Comparison of ENCODE assay signal across 1 cellular context in the genomic region with DNA sequence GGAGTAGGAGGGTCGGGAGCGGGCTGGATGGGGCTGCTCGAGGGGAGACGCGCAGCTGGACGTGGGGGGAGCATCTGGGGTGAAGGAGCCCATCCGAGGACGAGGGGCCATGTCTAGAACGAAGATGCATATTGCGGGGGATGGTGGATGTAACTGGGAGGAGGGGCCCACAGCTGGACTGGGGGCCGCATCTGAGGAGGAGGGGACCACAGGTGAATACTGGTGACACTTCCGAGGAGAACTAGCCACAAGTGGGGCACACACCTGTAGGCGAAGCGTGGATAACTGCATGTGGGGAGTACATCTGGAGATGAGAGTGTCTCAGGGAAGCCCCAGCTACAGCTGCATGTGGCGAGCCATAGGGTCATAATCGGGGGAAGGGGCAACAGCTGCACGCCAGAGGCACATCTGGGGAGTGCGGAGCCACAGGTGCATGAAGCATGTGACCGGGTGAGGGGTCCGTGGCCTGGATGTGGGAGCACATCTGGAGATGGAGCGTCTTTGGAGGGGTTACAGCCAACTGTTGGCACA.
TF ChIP-seq lines count a peak whose summit lies in the region.

No MANE protein-coding gene starts in this region.

TF ChIP-seq in HEK293, 187 proteins besides CTCF, POLR2A, EP300 and RAD21 (continued from another document):
- 0 out of 2 replicates have a peak, but pooled peaks have one; percentile 6 for TF ChIP-seq ZBTB11 (tag by site-specific recombination; conservative IDR thresholded peaks at IDR 0.05; ENCODE audit: low read depth)
- peak; percentile 5; the same call in 1 of the 2 replicates for TF ChIP-seq WT1 (tag by site-specific recombination; IDR thresholded peaks at IDR 0.05)
- peak; percentile 49; the same call in 1 of the 2 replicates for TF ChIP-seq ZNF169 (tag by site-specific recombination; IDR thresholded peaks at IDR 0.05)
- peak; percentile 33; the same call in 1 of the 2 replicates for TF ChIP-seq EGR2 (tag by site-specific recombination; IDR thresholded peaks at IDR 0.05; ENCODE audit: low read depth)
- TF ChIP-seq ZNF214 (tag by site-specific recombination; IDR thresholded peaks at IDR 0.05; ENCODE audit: borderline replicate concordance): no peak
- no peak for TF ChIP-seq ZNF624 (tag by site-specific recombination; IDR thresholded peaks at IDR 0.05)
- TF ChIP-seq GLIS1 (tag by site-specific recombination; IDR thresholded peaks at IDR 0.05): no peak
- peak; percentile 100 for TF ChIP-seq SCRT2 (tag by site-specific recombination; IDR thresholded peaks at IDR 0.05)
- TF ChIP-seq, protein P1, sequence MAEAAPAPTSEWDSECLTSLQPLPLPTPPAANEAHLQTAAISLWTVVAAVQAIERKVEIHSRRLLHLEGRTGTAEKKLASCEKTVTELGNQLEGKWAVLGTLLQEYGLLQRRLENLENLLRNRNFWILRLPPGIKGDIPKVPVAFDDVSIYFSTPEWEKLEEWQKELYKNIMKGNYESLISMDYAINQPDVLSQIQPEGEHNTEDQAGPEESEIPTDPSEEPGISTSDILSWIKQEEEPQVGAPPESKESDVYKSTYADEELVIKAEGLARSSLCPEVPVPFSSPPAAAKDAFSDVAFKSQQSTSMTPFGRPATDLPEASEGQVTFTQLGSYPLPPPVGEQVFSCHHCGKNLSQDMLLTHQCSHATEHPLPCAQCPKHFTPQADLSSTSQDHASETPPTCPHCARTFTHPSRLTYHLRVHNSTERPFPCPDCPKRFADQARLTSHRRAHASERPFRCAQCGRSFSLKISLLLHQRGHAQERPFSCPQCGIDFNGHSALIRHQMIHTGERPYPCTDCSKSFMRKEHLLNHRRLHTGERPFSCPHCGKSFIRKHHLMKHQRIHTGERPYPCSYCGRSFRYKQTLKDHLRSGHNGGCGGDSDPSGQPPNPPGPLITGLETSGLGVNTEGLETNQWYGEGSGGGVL (tag by site-specific recombination; IDR thresholded peaks at IDR 0.05): peak; percentile 95
- TF ChIP-seq, protein P2, sequence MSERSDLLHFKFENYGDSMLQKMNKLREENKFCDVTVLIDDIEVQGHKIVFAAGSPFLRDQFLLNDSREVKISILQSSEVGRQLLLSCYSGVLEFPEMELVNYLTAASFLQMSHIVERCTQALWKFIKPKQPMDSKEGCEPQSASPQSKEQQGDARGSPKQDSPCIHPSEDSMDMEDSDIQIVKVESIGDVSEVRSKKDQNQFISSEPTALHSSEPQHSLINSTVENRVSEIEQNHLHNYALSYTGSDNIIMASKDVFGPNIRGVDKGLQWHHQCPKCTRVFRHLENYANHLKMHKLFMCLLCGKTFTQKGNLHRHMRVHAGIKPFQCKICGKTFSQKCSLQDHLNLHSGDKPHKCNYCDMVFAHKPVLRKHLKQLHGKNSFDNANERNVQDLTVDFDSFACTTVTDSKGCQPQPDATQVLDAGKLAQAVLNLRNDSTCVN (tag by site-specific recombination; optimal IDR thresholded peaks at IDR 0.05): no peak
- TF ChIP-seq ZNF10 (tag by site-specific recombination; IDR thresholded peaks at IDR 0.05): 0 out of 2 replicates have a peak, but pooled peaks have one; percentile 13
TF ChIP-seq in HEK293: peak in this region for 16.
